16 cellular contexts compared by ENCODE assay signal in genomic region chr10:24153016-24153415, GRCh38. TPM values are rescaled to one million over a fixed set of nuclear protein-coding genes. Genes with fewer than 3 reads are reported as not detected.
DNase-seq lines count a peak whose midpoint lies in the region; ATAC-seq and TF ChIP-seq lines count a peak whose summit lies in the region.
"Had no signal": no experiment of that assay in that cellular context is flagged by ENCODE, and none has a peak within 500 bp of the region (broad histone marks: within the 10 kb centered on the region; RNA-seq: fewer than 3 reads in every experiment).

No MANE protein-coding gene starts in this region.

- H3K36me3 ChIP-seq in SK-N-MC (ENCODE audit: insufficient read depth, low read length), result no peaks in the 10 kb centered on the region
- H3K36me3 ChIP-seq: BE2C had no signal

- TF ChIP-seq CTCF in choroid plexus epithelial cell (conservative IDR thresholded peaks at IDR 0.05; ENCODE audit: low read depth, low read length), result no peak
- no peak for TF ChIP-seq CTCF in mesothelial cell of epicardium (IDR thresholded peaks at IDR 0.05; ENCODE audit: unreplicated experiment)

- H3K27me3 Mint-ChIP-seq in mesothelial cell of epicardium (ENCODE audit: low read depth), result no peaks in the 10 kb centered on the region
- no peaks in the 10 kb centered on the region for H3K27me3 Mint-ChIP-seq in activated T-cell treated with anti-CD3 and anti-CD28 coated beads, Interleukin-2, amount 50 U/mL, for 72 hours (ENCODE audit: low read depth)
- H3K27me3 Mint-ChIP-seq: CD4-positive, alpha-beta T cell had no signal

- no peaks in the 10 kb centered on the region for H3K9me3 ChIP-seq in SK-N-MC (ENCODE audit: low read depth, low read length)
- H3K9me3 ChIP-seq: BE2C had no signal

- ATAC-seq in activated T-cell treated with anti-CD3 and anti-CD28 coated beads, Interleukin-2, amount 50 U/mL, for 72 hours (replicated peaks in 1 of 2), result no peak
- ATAC-seq: PC-3 had no signal

- H3K4me3 ChIP-seq in SK-N-MC (no peak overlapping the region), choroid plexus epithelial cell (ENCODE audit: low read depth, low read length) (no peak overlapping the region)

- peaks cover 11% of the 10 kb centered on the region for H3K36me3 Mint-ChIP-seq in mesothelial cell of epicardium
- peaks cover 0 to 2% of the 10 kb centered on the region in 2 donors for H3K36me3 Mint-ChIP-seq in activated T-cell treated with anti-CD3 and anti-CD28 coated beads, Interleukin-2, amount 50 U/mL, for 72 hours (ENCODE audit: insufficient read depth in 2 of 2)

- no peak overlapping the region for H3K9ac ChIP-seq in SK-N-MC (ENCODE audit: insufficient read length)

- H3K27ac ChIP-seq in SK-N-MC, result peak overlapping the region; percentile 25; the same call in 1 of the 2 replicates
- H3K27ac ChIP-seq: RWPE1 had no signal

- H3K4me1 Mint-ChIP-seq in mesothelial cell of epicardium, result peaks cover 40% of the 10 kb centered on the region
- no peaks in the 10 kb centered on the region for H3K4me1 Mint-ChIP-seq in activated T-cell treated with anti-CD3 and anti-CD28 coated beads, Interleukin-2, amount 50 U/mL, for 72 hours (ENCODE audit: low read depth)

- H3K4me3 Mint-ChIP-seq in mesothelial cell of epicardium, result no peak overlapping the region
- no peak overlapping the region for H3K4me3 Mint-ChIP-seq in activated T-cell treated with anti-CD3 and anti-CD28 coated beads, Interleukin-2, amount 50 U/mL, for 72 hours
- H3K4me3 Mint-ChIP-seq: CD4-positive, alpha-beta T cell had no signal

- peak overlapping the region; percentile 93 for H3K27ac Mint-ChIP-seq in mesothelial cell of epicardium
- no peak overlapping the region for H3K27ac Mint-ChIP-seq in activated T-cell treated with anti-CD3 and anti-CD28 coated beads, Interleukin-2, amount 50 U/mL, for 72 hours
- H3K27ac Mint-ChIP-seq: CD4-positive, alpha-beta T cell had no signal

- DNase-seq in SK-N-MC (ENCODE audit: low read depth, low spot score) (no peak), choroid plexus epithelial cell (ENCODE audit: low read depth) (peak; percentile 12), mesothelial cell of epicardium (ENCODE audit: low spot score in 2 of 2, unreplicated experiment in 2 of 2) (no peak), NAMALWA (ENCODE audit: low spot score) (no peak), DMS79 treated with DMSO at 0.1 percent for 48 hours (lab: John Stamatoyannopoulos, UW) (no peak), NOMO-1 treated with dmso at 0.1 percent for 144 hours (lab: John Stamatoyannopoulos, UW; ENCODE audit: unreplicated experiment) (no peak)
- no peak for DNase-seq in activated T-cell treated with anti-CD3 and anti-CD28 coated beads, Interleukin-2, amount 50 U/mL, for 72 hours
- DNase-seq: BE2C; CD4-positive, alpha-beta T cell; HCEC 1CT; NCI-H1417; NCI-H187 treated with DMSO at 0.1 percent for 48 hours; NCI-H446; NK-92 treated with Interleukin-12 subunit alpha and Interleukin-12 subunit beta, amount 100 ng/mL, for 24 hours; PC-3 had no signal

- peaks cover 12% of the 10 kb centered on the region for H3K9me3 Mint-ChIP-seq in mesothelial cell of epicardium
- H3K9me3 Mint-ChIP-seq in activated T-cell treated with anti-CD3 and anti-CD28 coated beads, Interleukin-2, amount 50 U/mL, for 72 hours, result peaks cover 4 to 6% of the 10 kb centered on the region in 2 donors

RNA-seq across cellular contexts. Expression of gene KIAA1217, which starts 55.9 kb away (rescaled TPM):
- 155 to 167 TPM (median 161 TPM) in 3 replicates for total RNA-seq in mesothelial cell of epicardium
- total RNA-seq in activated T-cell treated with anti-CD3 and anti-CD28 coated beads, Interleukin-2, amount 50 U/mL, for 72 hours, result under 1 TPM; 0.60 to 0.84 TPM
- total RNA-seq: CD4-positive, alpha-beta T cell had no signal

Comparison
In these comparisons a context has a peak if more than half of its experiments do, and no peak if none do; other contexts are left out.
1. RNA of gene KIAA1217, which starts 55.9 kb away (total RNA-seq): 155 to 167 TPM in mesothelial cell of epicardium; 0.60 to 0.84 TPM in activated T-cell treated with anti-CD3 and anti-CD28 coated beads, Interleukin-2, amount 50 U/mL, for 72 hours; every median in the first group is over 10 times any median in the second.